Comparison of ENCODE assay signal across 33 cellular contexts in the genomic region with DNA sequence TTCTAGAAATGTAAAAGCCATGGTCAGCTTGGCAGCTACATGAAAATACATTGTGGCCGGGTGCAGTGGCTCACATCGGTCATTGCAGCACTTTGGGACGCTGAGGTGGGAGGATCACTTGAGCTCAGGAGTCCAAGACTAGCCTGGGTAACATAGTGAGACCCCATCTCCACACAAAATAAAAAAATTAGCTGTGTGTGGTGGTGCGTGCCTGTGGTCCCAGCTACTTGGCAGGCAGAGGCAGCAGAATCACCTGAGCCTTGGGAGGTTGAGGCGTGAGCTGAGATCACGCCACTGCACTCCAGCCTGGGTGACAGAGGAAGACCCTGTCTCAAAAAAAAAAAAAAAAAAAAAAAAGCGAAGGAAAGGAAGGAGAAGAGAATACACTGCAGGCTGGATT. TPM values are rescaled to one million over a fixed set of nuclear protein-coding genes. Genes with fewer than 3 reads are reported as not detected.
DNase-seq lines count a peak whose midpoint lies in the region; ATAC-seq and TF ChIP-seq lines count a peak whose summit lies in the region.
"Had no signal": no experiment of that assay in that cellular context is flagged by ENCODE, and none has a peak within 500 bp of the region (broad histone marks: within the 10 kb centered on the region; RNA-seq: fewer than 3 reads in every experiment).

No MANE protein-coding gene starts in this region.

- intact Hi-C loops in posterior vena cava (cut with DNase I), result no loop called here
- intact Hi-C loops in vagina (cut with DNase I), result no loop called here

- TF ChIP-seq POLR2A in vagina (IDR thresholded peaks at IDR 0.05), result no peak

- no peaks in the 10 kb centered on the region for H3K9me3 ChIP-seq in vagina
- H3K9me3 ChIP-seq: A549, BE2C had no signal

- no peak for TF ChIP-seq CTCF in vagina (IDR thresholded peaks at IDR 0.05)

- no peaks in the 10 kb centered on the region for H3K27me3 ChIP-seq in vagina
- H3K27me3 ChIP-seq: BLaER1; BLaER1 treated with 17β-estradiol and CSF1 and Interleukin-3, amounts not matched to agents 10 nM and 100 nM had no signal

- no peaks in the 10 kb centered on the region for H3K36me3 ChIP-seq in vagina
- H3K36me3 ChIP-seq: BE2C, BLaER1 had no signal

- H3K27ac ChIP-seq in vagina, result no peak overlapping the region
- H3K27ac ChIP-seq: 22Rv1, A549, BLaER1, C4-2B had no signal

- no peak for ATAC-seq in GM21367 (IDR thresholded peaks at IDR 0.05; ENCODE audit: unreplicated experiment)
- ATAC-seq: A549; CD8-positive, alpha-beta T cell had no signal

- no peak overlapping the region for H3K4me3 ChIP-seq in vagina
- H3K4me3 ChIP-seq: A549; BLaER1; BLaER1 treated with 17β-estradiol and CSF1 and Interleukin-3, amounts not matched to agents 10 nM and 100 nM had no signal

- DNase-seq in mesenteric fat pad (ENCODE audit: low spot score) (peak; percentile 60), posterior vena cava (ENCODE audit: low spot score) (peak; percentile 23), vagina (ENCODE audit: extremely low spot score in 2 of 2) (peak; percentile 29 to 43), retina (no peak)
- no peak for DNase-seq in activated CD4-positive, alpha-beta T cell treated with anti-CD3 and anti-CD28 coated beads for 1 hour
- DNase-seq: 8988T; ACHN; AML-193; BE2C; C1 segment of cervical spinal cord; Caco-2; Calu3; CD4-positive, alpha-beta memory T cell; CD4-positive, alpha-beta T cell; CD4-positive, CD25-positive, alpha-beta regulatory T cell; CD8-positive, alpha-beta memory T cell; CD8-positive, alpha-beta T cell; COR-L47; DMS 273 treated with DMSO at 0.1 percent for 48 hours; DMS153; DMS53; DMS79; DMS79 treated with DMSO at 0.1 percent for 48 hours; DND-41; EL had no signal

- H3K4me1 ChIP-seq in vagina, result peaks cover 18% of the 10 kb centered on the region
- H3K4me1 ChIP-seq: BE2C, Caco-2 had no signal

RNA-seq across cellular contexts. Expression of a gene that starts 29.0 kb away (rescaled TPM):
- total RNA-seq in mesenteric fat pad (4.2 TPM), posterior vena cava (1 to 10 TPM in 1 of 2 donors, under 1 TPM in 1; 0.76 to 4.0 TPM), vagina (7.9 TPM)
- total RNA-seq: A172, Caco-2, Calu3, Daoy had no signal

Comparison
In these comparisons a context has a peak if more than half of its experiments do, and no peak if none do; other contexts are left out.
1. DNase-seq: peak in mesenteric fat pad (single experiment), posterior vena cava (single experiment) and vagina (2 of 2); none in activated CD4-positive, alpha-beta T cell treated with anti-CD3 and anti-CD28 coated beads for 1 hour (single experiment) and retina (single experiment).